In the genomic region with DNA sequence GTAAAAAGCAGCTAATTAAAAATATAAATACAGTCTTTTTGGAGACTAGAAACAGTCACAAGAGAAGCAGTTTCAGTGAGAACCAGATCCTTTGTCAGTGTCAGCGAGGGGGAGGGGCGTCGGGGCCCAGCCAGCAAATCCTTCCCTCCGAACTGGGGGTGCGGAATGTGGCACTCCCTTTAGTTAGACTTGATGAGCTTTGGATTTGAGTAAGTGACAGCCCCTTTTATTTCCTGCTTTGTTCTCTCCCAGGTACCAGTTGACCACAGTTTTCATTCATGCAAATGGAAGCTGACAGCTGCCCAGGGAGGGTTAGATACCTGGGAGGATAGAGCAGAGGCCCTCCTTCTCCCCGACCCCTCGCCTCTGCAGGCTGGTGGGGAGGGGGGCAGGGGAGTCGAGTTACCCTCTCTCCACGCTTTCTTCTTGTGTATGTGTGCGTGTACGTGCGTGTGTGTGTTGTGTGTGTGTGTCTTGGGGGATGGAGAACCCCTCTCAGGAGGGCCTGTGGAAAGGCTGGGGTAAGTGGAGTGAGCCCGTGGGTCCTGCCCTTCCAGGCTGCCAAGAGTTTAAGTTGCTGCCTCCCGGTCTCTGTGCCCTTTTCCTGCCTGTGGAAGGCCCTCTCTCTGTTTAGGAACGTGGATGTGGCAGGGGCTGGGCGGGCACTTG, we compare ENCODE assay signal across 9 cellular contexts. TPM values are rescaled to one million over a fixed set of nuclear protein-coding genes. Genes with fewer than 3 reads are reported as not detected.
A peak's percentile ranks its signal among the peaks of the same experiment; 100 is the strongest.
DNase-seq lines count a peak whose midpoint lies in the region; ATAC-seq and TF ChIP-seq lines count a peak whose summit lies in the region.
"Had no signal": no experiment of that assay in that cellular context is flagged by ENCODE, and none has a peak within 500 bp of the region (broad histone marks: within the 10 kb centered on the region; RNA-seq: fewer than 3 reads in every experiment).

No MANE protein-coding gene starts in this region.

- peak overlapping the region; percentile 68 for H3K4me3 Mint-ChIP-seq in T-helper 2 cell treated with Interferon-gamma antibody and Interleukin-4, amounts not matched to agents 5 μg/mL and 100 μg/mL, for 36 hours
- peak overlapping the region; percentile 14 for H3K4me3 Mint-ChIP-seq in T-helper 1 cell treated with Interleukin-12 subunit alpha and Interleukin-12 subunit beta and Interleukin-4 antibody, amounts not matched to agents 30 μg/mL and 1 μg/mL, for 36 hours

- H3K36me3 ChIP-seq in iPS-15b (ENCODE audit: control insufficient read depth, insufficient read depth, low read length) (no peaks in the 10 kb centered on the region), spleen (peaks cover 0 to 4% (median 0%) of the 10 kb centered on the region in 6 donors)

- 55 to 70% (median 58%) methylated on average over 15 to 16 of the region's 16 CpGs for WGBS in spleen, 5 donors

- H3K27ac ChIP-seq in spleen: peak overlapping the region; percentile 58 to 90 (median 81)
- H3K27ac ChIP-seq: KMS-11 had no signal

- no peaks in the 10 kb centered on the region for H3K27me3 Mint-ChIP-seq in T-helper 2 cell treated with Interferon-gamma antibody and Interleukin-4, amounts not matched to agents 5 μg/mL and 100 μg/mL, for 36 hours (ENCODE audit: low read depth)
- no peaks in the 10 kb centered on the region for H3K27me3 Mint-ChIP-seq in T-helper 1 cell treated with Interleukin-12 subunit alpha and Interleukin-12 subunit beta and Interleukin-4 antibody, amounts not matched to agents 30 μg/mL and 1 μg/mL, for 36 hours (ENCODE audit: low read depth)

- no peak overlapping the region for H3K9ac ChIP-seq in iPS-15b (ENCODE audit: low read depth, low read length)
- H3K9ac ChIP-seq: KMS-11 had no signal

- TF ChIP-seq CTCF in spleen (IDR thresholded peaks at IDR 0.05 in 8 of 11, conservative IDR thresholded peaks at IDR 0.05 in 3 of 11): no peak

- peaks cover 37% of the 10 kb centered on the region for H3K36me3 Mint-ChIP-seq in T-helper 2 cell treated with Interferon-gamma antibody and Interleukin-4, amounts not matched to agents 5 μg/mL and 100 μg/mL, for 36 hours (ENCODE audit: low read depth)
- H3K36me3 Mint-ChIP-seq in T-helper 1 cell treated with Interleukin-12 subunit alpha and Interleukin-12 subunit beta and Interleukin-4 antibody, amounts not matched to agents 30 μg/mL and 1 μg/mL, for 36 hours (ENCODE audit: low read depth): peaks cover 35% of the 10 kb centered on the region

- ATAC-seq in HG02840 (IDR thresholded peaks at IDR 0.05; ENCODE audit: low FRiP score, unreplicated experiment): no peak

- H3K27me3 ChIP-seq in iPS-15b (ENCODE audit: control insufficient read depth, insufficient read depth, low read length) (no peaks in the 10 kb centered on the region), spleen (replicated peaks in 1 of 7) (no peaks in the 10 kb centered on the region)

- peak overlapping the region; percentile 78 for H3K27ac Mint-ChIP-seq in T-helper 2 cell treated with Interferon-gamma antibody and Interleukin-4, amounts not matched to agents 5 μg/mL and 100 μg/mL, for 36 hours
- H3K27ac Mint-ChIP-seq in T-helper 1 cell treated with Interleukin-12 subunit alpha and Interleukin-12 subunit beta and Interleukin-4 antibody, amounts not matched to agents 30 μg/mL and 1 μg/mL, for 36 hours: peak overlapping the region; percentile 72

- DNase-seq in T-helper 2 cell treated with Interferon-gamma antibody and Interleukin-4, amounts not matched to agents 5 μg/mL and 100 μg/mL, for 36 hours (ENCODE audit: low spot score): no peak
- DNase-seq in T-helper 2 cell: no peak
- peak; percentile 72 for DNase-seq in spleen
- no peak for DNase-seq in AML-193 (lab: John Stamatoyannopoulos, UW)
- DNase-seq in RPMI8226: no peak

- TF ChIP-seq POLR2A in spleen (IDR thresholded peaks at IDR 0.05): no peak

- peaks cover 78% of the 10 kb centered on the region for H3K4me1 Mint-ChIP-seq in T-helper 2 cell treated with Interferon-gamma antibody and Interleukin-4, amounts not matched to agents 5 μg/mL and 100 μg/mL, for 36 hours (ENCODE audit: low read depth)
- H3K4me1 Mint-ChIP-seq in T-helper 1 cell treated with Interleukin-12 subunit alpha and Interleukin-12 subunit beta and Interleukin-4 antibody, amounts not matched to agents 30 μg/mL and 1 μg/mL, for 36 hours (ENCODE audit: low read depth): peaks cover 77% of the 10 kb centered on the region

- H3K9me3 ChIP-seq in iPS-15b (ENCODE audit: control insufficient read depth, insufficient read depth, low read length) (no peaks in the 10 kb centered on the region), spleen (no peaks in the 10 kb centered on the region)

- H3K4me1 ChIP-seq in iPS-15b (ENCODE audit: control insufficient read depth, insufficient read depth, low read length) (peaks cover 11% of the 10 kb centered on the region), spleen (peaks cover 52 to 100% (median 96%) of the 10 kb centered on the region in 6 donors)

- intact Hi-C loops in spleen (cut with DNase I; ENCODE audit: low total_unique reads): no loop called here

- H3K9me3 Mint-ChIP-seq in T-helper 2 cell treated with Interferon-gamma antibody and Interleukin-4, amounts not matched to agents 5 μg/mL and 100 μg/mL, for 36 hours: no peaks in the 10 kb centered on the region
- H3K9me3 Mint-ChIP-seq in T-helper 1 cell treated with Interleukin-12 subunit alpha and Interleukin-12 subunit beta and Interleukin-4 antibody, amounts not matched to agents 30 μg/mL and 1 μg/mL, for 36 hours: no peaks in the 10 kb centered on the region

- peak overlapping the region; percentile 24 for H3K4me3 ChIP-seq in iPS-15b (ENCODE audit: low read depth, low read length)
- H3K4me3 ChIP-seq in spleen: peak overlapping the region in 1 of 8 donors; percentile 24

RNA-seq across cellular contexts. Expression of gene PTPRJ, which starts 38.3 kb away (rescaled TPM):
- total RNA-seq in spleen: 100 to 1,000 TPM in 4 of 7 donors, 10 to 100 TPM in 3; 63.7 to 135 (median 100) TPM
- 10 to 100 TPM in 1 of 3 donors, 1 to 10 TPM in 2; 6.4 to 11.6 (median 10.0) TPM for polyA plus RNA-seq in spleen
